In the genomic region with DNA sequence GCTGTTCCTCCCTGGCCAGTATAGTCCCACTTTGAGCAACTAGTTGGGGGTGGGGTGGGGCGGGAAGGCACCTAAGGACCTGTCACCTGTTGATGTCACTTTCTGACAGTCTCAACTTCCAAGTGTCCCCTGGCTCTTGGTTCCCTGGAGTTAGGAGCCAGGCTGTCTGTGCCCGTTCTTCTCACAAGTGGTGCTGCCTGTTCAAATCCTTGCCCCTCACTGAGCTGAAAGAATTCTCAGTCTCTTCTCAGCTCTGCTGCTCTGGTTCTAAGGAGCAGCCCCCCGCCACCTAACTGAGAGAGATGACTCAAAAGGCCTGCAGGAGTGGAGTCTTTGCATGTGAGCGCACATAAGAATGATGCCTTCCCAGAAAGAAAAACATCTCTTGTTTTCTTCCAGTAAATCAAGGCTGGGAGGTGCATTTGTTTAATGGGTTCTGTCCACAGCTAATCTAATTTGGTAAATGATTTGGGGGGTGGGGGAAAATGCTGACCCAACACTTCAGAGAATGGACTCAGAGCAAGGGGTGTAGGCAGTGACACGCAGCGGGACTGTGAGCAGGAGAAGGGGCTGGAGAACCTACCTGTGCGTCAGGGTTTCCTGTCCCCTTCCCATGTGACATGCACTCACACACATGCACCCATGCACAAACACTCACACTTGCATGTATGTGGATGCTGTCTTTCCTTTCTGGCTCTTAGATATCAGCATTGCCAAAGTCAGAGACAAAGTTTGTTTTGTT, we compare ENCODE assay signal across 21 cellular contexts.
DNase-seq lines count a peak whose midpoint lies in the region; ATAC-seq, FAIRE-seq and TF ChIP-seq lines count a peak whose summit lies in the region.
"Had no signal": no experiment of that assay in that cellular context is flagged by ENCODE, and none has a peak within 500 bp of the region (broad histone marks: within the 10 kb centered on the region; RNA-seq: fewer than 3 reads in every experiment).

No MANE protein-coding gene starts in this region.

- H3K36me3 ChIP-seq in HEK293 (ENCODE audit: control insufficient read depth in 2 of 2, insufficient read depth in 1 of 2, low read length in 2 of 2), result no peaks in the 10 kb centered on the region
- H3K36me3 ChIP-seq in H1 (ENCODE audit: control insufficient read depth in 2 of 4, insufficient read depth in 4 of 4, low read length in 3 of 4), result no peaks in the 10 kb centered on the region
- H3K36me3 ChIP-seq in mesendoderm (ENCODE audit: control insufficient read depth, insufficient read depth, low read length), result no peaks in the 10 kb centered on the region
- H3K36me3 ChIP-seq in A673 (ENCODE audit: insufficient read depth, low read length, poor library complexity, severe bottlenecking), result no peaks in the 10 kb centered on the region
- H3K36me3 ChIP-seq: HAP-1 had no signal

- TF ChIP-seq RAD21 in A549 (conservative IDR thresholded peaks at IDR 0.05 in 1 of 2, IDR thresholded peaks at IDR 0.05 in 1 of 2) (no peak), H1 (IDR thresholded peaks at IDR 0.05 in 1 of 2, conservative IDR thresholded peaks at IDR 0.05 in 1 of 2; ENCODE audit: low read depth in 2 of 2, low read length in 2 of 2) (no peak)

- H2BK5ac ChIP-seq in H1 (ENCODE audit: low read depth, low read length) (no peak overlapping the region), mesendoderm (ENCODE audit: low read length) (no peak overlapping the region)

- intact Hi-C loops in A673 (cut with micrococcal nuclease; ENCODE audit: unreplicated experiment), result no loop called here

- H3K9me3 ChIP-seq in A549 (no peaks in the 10 kb centered on the region), HEK293 (ENCODE audit: control insufficient read depth, insufficient read depth, low read depth, low read length) (no peaks in the 10 kb centered on the region), H1 (ENCODE audit: insufficient read depth in 2 of 2, low read depth in 1 of 2, low read length in 1 of 2) (no peaks in the 10 kb centered on the region), A673 (ENCODE audit: low read depth, low read length, poor library complexity, severe bottlenecking) (no peaks in the 10 kb centered on the region)
- H3K9me3 ChIP-seq: Caco-2, HAP-1 had no signal

- H3K14ac ChIP-seq in H1 (ENCODE audit: insufficient read length), result no peak overlapping the region

- H3K23ac ChIP-seq in H1 (ENCODE audit: insufficient read length) (no peak overlapping the region), mesendoderm (ENCODE audit: low read length) (peak overlapping the region; percentile 45)

- no peaks in the 10 kb centered on the region for H3K23me2 ChIP-seq in H1 (ENCODE audit: low read depth, low read length)

- CTCF ChIA-PET in A549 (lab: Yijun Ruan, JAX), result interaction anchor here (1.2 to 1.3 kb wide), 2 partner anchors 9 to 20 kb away, joined by 3 read pairs; no protein-coding TSS in a partner anchor
- CTCF ChIA-PET in HEK293 (lab: Yijun Ruan, JAX), result interaction anchor here (1.0 kb wide), 1 partner anchor 24 kb away, joined by 4 read pairs; no protein-coding TSS in a partner anchor
- CTCF ChIA-PET in H1 (lab: Charles Lee; ENCODE audit: partially characterized antibody), result interaction anchor here (0.6 to 1.4 kb wide), 7 partner anchors 15 to 734 kb away, joined by 3 to 4 read pairs (median 3); no protein-coding TSS in a partner anchor
- CTCF ChIA-PET in A673 (lab: Charles Lee), result no interaction called here

- TF ChIP-seq CTCF in A549 (IDR thresholded peaks at IDR 0.05) (no peak), HEK293 (tag by site-specific recombination; IDR thresholded peaks at IDR 0.05) (no peak), H1 (IDR thresholded peaks at IDR 0.05; ENCODE audit: control extremely low read depth in 1 of 3, insufficient read depth in 1 of 3, low read depth in 1 of 3, low read length in 3 of 3) (no peak), A673 (conservative IDR thresholded peaks at IDR 0.05; ENCODE audit: low read depth, low read length) (no peak)

- no peak overlapping the region for H3K27ac ChIP-seq in A549
- H3K27ac ChIP-seq in HEK293 (ENCODE audit: extremely low read depth, low read depth, low read length), result no peak overlapping the region
- no peak overlapping the region for H3K27ac ChIP-seq in H1 (ENCODE audit: low read depth, low read length)
- H3K27ac ChIP-seq in mesendoderm (ENCODE audit: low read depth, low read length), result no peak overlapping the region
- H3K27ac ChIP-seq in A673 (ENCODE audit: low read depth, low read length, poor library complexity, severe bottlenecking), result no peak overlapping the region
- H3K27ac ChIP-seq: C4-2B, HL-60 had no signal

- no peak overlapping the region for H2BK12ac ChIP-seq in H1 (ENCODE audit: low read depth, low read length)

- FAIRE-seq in A549 (lab: Jason Lieb, UNC) (no peak), H1 (lab: Jason Lieb, UNC) (no peak)
- FAIRE-seq: GM12892, GM18507, K562 had no signal

- H2BK120ac ChIP-seq in H1 (replicated peaks; ENCODE audit: low read depth, low read length) (no peak overlapping the region), mesendoderm (ENCODE audit: low read depth, low read length) (no peak overlapping the region)

- no peak for TF ChIP-seq POLR2A in A549 (IDR thresholded peaks at IDR 0.05; ENCODE audit: low read length)
- no peak for TF ChIP-seq POLR2A in H1 (IDR thresholded peaks at IDR 0.05; ENCODE audit: control extremely low read depth in 1 of 2, low read depth in 2 of 2, low read length in 2 of 2)

- H3K18ac ChIP-seq in H1 (ENCODE audit: extremely low read depth, low read length), result no peak overlapping the region
- no peak overlapping the region for H3K18ac ChIP-seq in mesendoderm (ENCODE audit: low read length)

- H4K5ac ChIP-seq in H1 (ENCODE audit: insufficient read length, low read depth, low read length) (no peak overlapping the region), mesendoderm (ENCODE audit: low read length) (no peak overlapping the region)

- TF ChIP-seq EP300 in A549 (IDR thresholded peaks at IDR 0.05) (no peak), H1 (IDR thresholded peaks at IDR 0.05; ENCODE audit: borderline replicate concordance in 1 of 2, low read depth in 2 of 2, low read length in 2 of 2) (no peak)

- no peak overlapping the region for H2AK5ac ChIP-seq in H1 (ENCODE audit: low read depth, low read length)
- H2AK5ac ChIP-seq in mesendoderm (ENCODE audit: low read length), result no peak overlapping the region

- no peak overlapping the region; the same call in 1 of the 2 replicates for H4K8ac ChIP-seq in H1 (ENCODE audit: extremely low read depth, insufficient read depth, low read length)
- H4K8ac ChIP-seq in mesendoderm (ENCODE audit: low read depth, low read length), result no peak overlapping the region

- H3K56ac ChIP-seq in H1 (replicated peaks; ENCODE audit: insufficient read length, low read depth, low read length) (no peak overlapping the region), mesendoderm (ENCODE audit: low read length) (no peak overlapping the region)

- H2BK20ac ChIP-seq in H1 (ENCODE audit: low read length), result no peak overlapping the region

- H3K79me2 ChIP-seq in H1 (ENCODE audit: control insufficient read depth in 1 of 2, insufficient read depth in 2 of 2, low read length in 2 of 2) (no peaks in the 10 kb centered on the region), mesendoderm (ENCODE audit: control insufficient read depth, insufficient read depth, low read length) (no peaks in the 10 kb centered on the region)

- H3K4me2 ChIP-seq in A549 (no peak overlapping the region), H1 (ENCODE audit: insufficient read depth in 1 of 2, low read depth in 2 of 2, low read length in 2 of 2) (no peak overlapping the region), mesendoderm (ENCODE audit: low read length) (no peak overlapping the region)

- H4K20me1 ChIP-seq in H1 (replicated peaks in 1 of 2; ENCODE audit: control insufficient read depth in 1 of 2, insufficient read depth in 2 of 2, low read length in 2 of 2), result no peaks in the 10 kb centered on the region

- no TSS peak for BruUV-seq in A673 (replicated peaks; lab: Mats Ljungman, UMichigan)

- DNase-seq in A549 (ENCODE audit: low read depth in 1 of 2, low spot score in 1 of 2) (no peak), H1 (ENCODE audit: low read depth in 1 of 2, low spot score in 2 of 2) (no peak), mesendoderm (no peak), SHP77 (lab: John Stamatoyannopoulos, UW) (no peak), A673 (ENCODE audit: low spot score) (no peak)
- DNase-seq: AML-193; Caco-2; CD4-positive, alpha-beta T cell; DMS153; DMS79; GDM1; IMR-90 had no signal

- H3K79me1 ChIP-seq in H1 (ENCODE audit: low read depth, low read length) (no peaks in the 10 kb centered on the region), mesendoderm (ENCODE audit: low read length) (no peaks in the 10 kb centered on the region)

- no peaks in the 10 kb centered on the region for H3K27me3 ChIP-seq in H1 (replicated peaks in 1 of 4; ENCODE audit: control insufficient read depth in 3 of 4, extremely low read depth in 1 of 4, insufficient read depth in 3 of 4, low read length in 3 of 4)
- no peaks in the 10 kb centered on the region for H3K27me3 ChIP-seq in mesendoderm (ENCODE audit: insufficient read depth, low read length, poor library complexity)
- peaks cover 19% of the 10 kb centered on the region for H3K27me3 ChIP-seq in A673 (replicated peaks; ENCODE audit: insufficient read depth, low read depth, low read length, poor library complexity)

- H4K91ac ChIP-seq in H1 (replicated peaks; ENCODE audit: insufficient read length, low read length), result no peak overlapping the region

- H3K4ac ChIP-seq in H1 (replicated peaks; ENCODE audit: insufficient read length, low read depth, low read length) (no peak overlapping the region), mesendoderm (ENCODE audit: low read depth, low read length) (no peak overlapping the region)

- H3K4me3 ChIP-seq in A549 (no peak overlapping the region), HEK293 (ENCODE audit: low read depth, low read length) (no peak overlapping the region), H1 (ENCODE audit: extremely low read depth in 1 of 4, insufficient read depth in 2 of 4, low read depth in 3 of 4, low read length in 4 of 4) (no peak overlapping the region), mesendoderm (ENCODE audit: low read length) (no peak overlapping the region), A673 (ENCODE audit: low read depth, low read length, poor library complexity, severe bottlenecking) (no peak overlapping the region)
- H3K4me3 ChIP-seq: HAP-1, K562 had no signal

- H3K9ac ChIP-seq in H1 (replicated peaks in 1 of 4; ENCODE audit: extremely low read depth in 1 of 4, low read depth in 3 of 4, low read length in 3 of 4) (no peak overlapping the region), mesendoderm (ENCODE audit: low read length) (no peak overlapping the region)

- WGBS in A549 (ENCODE audit: missing lambda C conversion rate), result 30% methylated on average over 7 of the region's 7 CpGs
- 84% methylated on average over 7 of the region's 7 CpGs; no CpG with 5 or more reads in 1 of the 2 experiments for whole genome bisulfite sequencing in H1 (ENCODE audit: extremely low coverage in 1 of 2, insufficient coverage in 1 of 2, insufficient read length in 1 of 2, insufficient replicate concordance in 2 of 2, low coverage in 1 of 2, low lambda C conversion rate in 2 of 2, missing lambda C conversion rate in 1 of 2), 2 experiments
- no CpG with 5 or more reads among the region's 7 CpGs for WGBS in mesendoderm (ENCODE audit: extremely low coverage, insufficient coverage, low lambda C conversion rate)

- ATAC-seq in A549 (no peak), GM21576 (IDR thresholded peaks at IDR 0.05; ENCODE audit: unreplicated experiment) (no peak), HG03460 (IDR thresholded peaks at IDR 0.05; ENCODE audit: unreplicated experiment) (no peak)
- ATAC-seq: K562 had no signal

- H2AFZ ChIP-seq in H1 (ENCODE audit: low read length), result no peak overlapping the region

- H2BK15ac ChIP-seq in H1 (ENCODE audit: low read length) (peak overlapping the region; percentile 19; the same call in 1 of the 2 replicates), mesendoderm (replicated peaks; ENCODE audit: low read depth) (no peak overlapping the region)

- POLR2A ChIA-PET in A549 (lab: Yijun Ruan, JAX) (interaction anchor here (0.5 kb wide), 1 partner anchor 222 kb away, joined by 4 read pairs; no protein-coding TSS in a partner anchor), HEK293 (lab: Yijun Ruan, JAX) (no interaction called here), H1 (lab: Charles Lee; ENCODE audit: partially characterized antibody) (no interaction called here), A673 (lab: Charles Lee; ENCODE audit: low non-redundant PET) (no interaction called here)

- H3K4me1 ChIP-seq in A549, result no peaks in the 10 kb centered on the region
- H3K4me1 ChIP-seq in HEK293 (ENCODE audit: control insufficient read depth, insufficient read depth, low read length), result no peaks in the 10 kb centered on the region
- peaks cover 0 to 2% (median 0%) of the 10 kb centered on the region in 4 experiments; a peak in 2 of 7 replicates for H3K4me1 ChIP-seq in H1 (replicated peaks in 1 of 4; ENCODE audit: control insufficient read depth in 3 of 4, insufficient read depth in 4 of 4, low read length in 3 of 4)
- H3K4me1 ChIP-seq in mesendoderm (ENCODE audit: control insufficient read depth, low read depth, low read length), result no peaks in the 10 kb centered on the region
- no peaks in the 10 kb centered on the region for H3K4me1 ChIP-seq in A673 (ENCODE audit: insufficient read depth, low read length, poor library complexity, severe bottlenecking)
- H3K4me1 ChIP-seq: Caco-2, HAP-1 had no signal
